Comparison of ENCODE assay signal across 21 cellular contexts in genomic region chr7:139559364-139560105, GRCh38. TPM values are rescaled to one million over a fixed set of nuclear protein-coding genes. Genes with fewer than 3 reads are reported as not detected.
"Had no signal": no experiment of that assay in that cellular context is flagged by ENCODE, and none has a peak within 500 bp of the region (broad histone marks: within the 10 kb centered on the region; RNA-seq: fewer than 3 reads in every experiment).

No MANE protein-coding gene starts in this region.

- H3K4me1 ChIP-seq: ascending aorta, gastroesophageal sphincter, sigmoid colon had no signal

- H3K4me3 ChIP-seq: ascending aorta, gastroesophageal sphincter, heart right ventricle, ovary, sigmoid colon had no signal

- H3K27ac Mint-ChIP-seq: activated CD4-positive, alpha-beta memory T cell treated with anti-CD3 and anti-CD28 coated beads for 36 hours; activated CD4-positive, alpha-beta T cell treated with anti-CD3 and anti-CD28 coated beads for 36 hours; naive thymus-derived CD4-positive, alpha-beta T cell; WTC11 had no signal

- DNase-seq: activated CD4-positive, alpha-beta memory T cell treated with anti-CD3 and anti-CD28 coated beads for 36 hours; activated CD4-positive, alpha-beta T cell treated with anti-CD3 and anti-CD28 coated beads for 36 hours; activated effector memory CD4-positive, alpha-beta T cell treated with Interleukin-2 at 50 U/mL for 16 hours; activated naive CD4-positive, alpha-beta T cell treated with anti-CD3 and anti-CD28 coated beads, Interleukin-2, amount 50 U/mL, for 16 hours; activated T-cell treated with anti-CD3 and anti-CD28 coated beads, Interleukin-2, amount 50 U/mL, for 4 hours; cortex of kidney; heart right ventricle; kidney glomerular epithelial cell; mesenchymal stem cell; naive thymus-derived CD4-positive, alpha-beta T cell; sigmoid colon; stimulated activated CD4-positive, alpha-beta T cell treated with anti-CD3 and anti-CD28 coated beads, Interleukin-4, amount 100 ng/mL, for 4 hours; stimulated activated naive CD4-positive, alpha-beta T cell; T-cell had no signal

- H3K36me3 ChIP-seq: ascending aorta, gastroesophageal sphincter, ovary, sigmoid colon had no signal

- H3K4me1 Mint-ChIP-seq: activated CD4-positive, alpha-beta T cell treated with anti-CD3 and anti-CD28 coated beads for 36 hours had no signal

- ATAC-seq: activated CD4-positive, alpha-beta T cell treated with anti-CD3 and anti-CD28 coated beads for 36 hours; activated T-cell treated with anti-CD3 and anti-CD28 coated beads, Interleukin-2, amount 50 U/mL, for 4 hours; gastroesophageal sphincter; naive thymus-derived CD4-positive, alpha-beta T cell; T-cell; WTC11 had no signal

- FAIRE-seq: urothelium cell line had no signal

- H3K9me3 ChIP-seq: ascending aorta, gastroesophageal sphincter, heart right ventricle, ovary, sigmoid colon had no signal

- H3K9me3 Mint-ChIP-seq: activated T-cell treated with anti-CD3 and anti-CD28 coated beads, Interleukin-2, amount 50 U/mL, for 4 hours had no signal

- H3K27me3 ChIP-seq: ascending aorta, ovary, sigmoid colon had no signal

- H3K4me3 Mint-ChIP-seq: activated CD4-positive, alpha-beta memory T cell treated with anti-CD3 and anti-CD28 coated beads for 36 hours; activated CD4-positive, alpha-beta T cell treated with anti-CD3 and anti-CD28 coated beads for 36 hours; activated T-cell treated with anti-CD3 and anti-CD28 coated beads, Interleukin-2, amount 50 U/mL, for 4 hours; naive thymus-derived CD4-positive, alpha-beta T cell; T-cell; WTC11 had no signal

- H3K27ac ChIP-seq: ascending aorta, gastroesophageal sphincter, heart right ventricle, ovary, sigmoid colon had no signal

- H3K36me3 Mint-ChIP-seq: activated CD4-positive, alpha-beta memory T cell treated with anti-CD3 and anti-CD28 coated beads for 36 hours had no signal

RNA-seq across cellular contexts. Expression of gene CLEC2L, which starts 36.0 kb away (rescaled TPM):
- total RNA-seq: activated CD4-positive, alpha-beta memory T cell treated with anti-CD3 and anti-CD28 coated beads for 36 hours; activated CD4-positive, alpha-beta T cell treated with anti-CD3 and anti-CD28 coated beads for 36 hours; activated T-cell treated with anti-CD3 and anti-CD28 coated beads, Interleukin-2, amount 50 U/mL, for 4 hours; ascending aorta; mucosa of gallbladder; naive thymus-derived CD4-positive, alpha-beta T cell; T-cell had no signal
- polyA plus RNA-seq: liver; naive thymus-derived CD4-positive, alpha-beta T cell had no signal
